8 cellular contexts compared by ENCODE assay signal in genomic region chr6:131136021-131136847, GRCh38. TPM values are rescaled to one million over a fixed set of nuclear protein-coding genes. Genes with fewer than 3 reads are reported as not detected.
A peak's percentile ranks its signal among the peaks of the same experiment; 100 is the strongest.
DNase-seq lines count a peak whose midpoint lies in the region; ATAC-seq lines count a peak whose summit lies in the region.

No MANE protein-coding gene starts in this region.

- peak overlapping the region; percentile 92 for H3K4me3 Mint-ChIP-seq in activated T-cell treated with anti-CD3 and anti-CD28 coated beads, Interleukin-2, amount 50 U/mL, for 4 hours

- H3K9ac ChIP-seq in stomach smooth muscle (ENCODE audit: low read length in 2 of 2), result peak overlapping the region; percentile 81

- H3K9me3 Mint-ChIP-seq in activated T-cell treated with anti-CD3 and anti-CD28 coated beads, Interleukin-2, amount 50 U/mL, for 4 hours, result no peaks in the 10 kb centered on the region

- no peak for DNase-seq in activated T-cell treated with anti-CD3 and anti-CD28 coated beads, Interleukin-2, amount 50 U/mL, for 4 hours
- DNase-seq in activated T-cell treated with anti-CD3 and anti-CD28 coated beads for 4 hours (no peak), LoVo (ENCODE audit: low spot score) (peak; percentile 29), caudate nucleus (lab: John Stamatoyannopoulos, UW) (peak in 7 of 61 donors; percentile 7 to 45 (median 36)), left colon (no peak), NCI-H2196 (lab: John Stamatoyannopoulos, UW; ENCODE audit: unreplicated experiment) (no peak)

- H3K4me3 ChIP-seq in stomach smooth muscle (ENCODE audit: low read length in 2 of 2), result peak overlapping the region; percentile 83 to 90

- H3K27ac ChIP-seq in caudate nucleus (ENCODE audit: low read depth, low read length), result peak overlapping the region; percentile 83
- H3K27ac ChIP-seq in stomach smooth muscle (ENCODE audit: low read length), result peak overlapping the region; percentile 68

- no peaks in the 10 kb centered on the region for H3K9me3 ChIP-seq in stomach smooth muscle (ENCODE audit: control insufficient read depth in 2 of 2, low read length in 2 of 2)

- peak in 1 of 2 donors; percentile 2 for ATAC-seq in activated T-cell treated with anti-CD3 and anti-CD28 coated beads, Interleukin-2, amount 50 U/mL, for 4 hours
- peak; percentile 20 for ATAC-seq in left colon
- ATAC-seq in HG03432 (IDR thresholded peaks at IDR 0.05; ENCODE audit: unreplicated experiment), result no peak

- no peaks in the 10 kb centered on the region for H3K36me3 Mint-ChIP-seq in activated T-cell treated with anti-CD3 and anti-CD28 coated beads, Interleukin-2, amount 50 U/mL, for 4 hours (ENCODE audit: insufficient read depth)

- H3K27me3 Mint-ChIP-seq in activated T-cell treated with anti-CD3 and anti-CD28 coated beads, Interleukin-2, amount 50 U/mL, for 4 hours (ENCODE audit: low read depth), result no peaks in the 10 kb centered on the region

- no peaks in the 10 kb centered on the region for H3K27me3 ChIP-seq in stomach smooth muscle (ENCODE audit: control insufficient read depth in 1 of 2, insufficient read depth in 2 of 2, low read length in 2 of 2)

- H3K4me1 ChIP-seq in stomach smooth muscle (ENCODE audit: control insufficient read depth, insufficient read depth, low read length), result peaks cover 9% of the 10 kb centered on the region

- peaks cover 21% of the 10 kb centered on the region for H3K4me1 Mint-ChIP-seq in activated T-cell treated with anti-CD3 and anti-CD28 coated beads, Interleukin-2, amount 50 U/mL, for 4 hours (ENCODE audit: low read depth)

- no peaks in the 10 kb centered on the region for H3K36me3 ChIP-seq in stomach smooth muscle (ENCODE audit: control insufficient read depth in 2 of 2, insufficient read depth in 2 of 2, low read length in 2 of 2)

- intact Hi-C loops in left colon (cut with DNase I, micrococcal nuclease), result no loop called here

RNA-seq across cellular contexts. Expression of gene AKAP7, which starts 1.0 kb away (rescaled TPM):
- 1 to 10 TPM; 3.0 to 3.3 (median 3.2) TPM for total RNA-seq in activated T-cell treated with anti-CD3 and anti-CD28 coated beads, Interleukin-2, amount 50 U/mL, for 4 hours
- total RNA-seq in left colon, result 10 to 100 TPM; 14.1 to 24.0 TPM
